18 cellular contexts compared by ENCODE assay signal in genomic region chr22:18118345-18118915, GRCh38. TPM values are rescaled to one million over a fixed set of nuclear protein-coding genes. Genes with fewer than 3 reads are reported as not detected.
DNase-seq lines count a peak whose midpoint lies in the region; ATAC-seq, FAIRE-seq and TF ChIP-seq lines count a peak whose summit lies in the region.
"Had no signal": no experiment of that assay in that cellular context is flagged by ENCODE, and none has a peak within 500 bp of the region (broad histone marks: within the 10 kb centered on the region; RNA-seq: fewer than 3 reads in every experiment).

No MANE protein-coding gene starts in this region.

- H3K9ac ChIP-seq in BLaER1: no peak overlapping the region
- H3K9ac ChIP-seq: GM23248 had no signal

- TF ChIP-seq CTCF in heart left ventricle (IDR thresholded peaks at IDR 0.05) (no peak), gastrocnemius medialis (IDR thresholded peaks at IDR 0.05 in 4 of 5, conservative IDR thresholded peaks at IDR 0.05 in 1 of 5) (no peak)

- no peak overlapping the region for H3K27ac Mint-ChIP-seq in natural killer cell treated with Interleukin-12 subunit alpha and Interleukin-12 subunit beta and Interleukin-15 and Interleukin-18, amount 100 ng/mL, for 72 hours
- H3K27ac Mint-ChIP-seq: CD4-positive, CD25-positive, alpha-beta regulatory T cell had no signal

- H3K9me3 ChIP-seq in heart left ventricle (no peaks in the 10 kb centered on the region), BLaER1 (no peaks in the 10 kb centered on the region), gastrocnemius medialis (no peaks in the 10 kb centered on the region), small intestine (ENCODE audit: control insufficient read depth, low read depth) (no peaks in the 10 kb centered on the region)

- H3K36me3 ChIP-seq in heart left ventricle (peaks cover 0 to 13% (median 0%) of the 10 kb centered on the region in 9 donors), BLaER1 (peaks cover 17% of the 10 kb centered on the region; the same call in 1 of the 2 replicates), gastrocnemius medialis (peaks cover 0 to 3% of the 10 kb centered on the region in 2 donors), small intestine (ENCODE audit: control insufficient read depth in 2 of 2, insufficient read depth in 2 of 2, low read length in 2 of 2) (no peaks in the 10 kb centered on the region)

- intact Hi-C loops in heart left ventricle (cut with DNase I): no loop called here
- intact Hi-C loops in Right ventricle myocardium inferior (cut with DNase I): no loop called here
- intact Hi-C loops in head of caudate nucleus (cut with DNase I): no loop called here
- intact Hi-C loops in gastrocnemius medialis (cut with DNase I; ENCODE audit: low total_unique reads): loop anchor here (10.0 kb wide), 2 partner anchors 744 to 1166 kb away; no protein-coding TSS in a partner anchor

- ATAC-seq in heart left ventricle: no peak
- ATAC-seq in Right ventricle myocardium inferior: no peak
- no peak for ATAC-seq in gastrocnemius medialis
- no peak for ATAC-seq in natural killer cell treated with Interleukin-12 subunit alpha and Interleukin-12 subunit beta and Interleukin-15 and Interleukin-18, amount 100 ng/mL, for 72 hours
- ATAC-seq: HCT116, HepG2 had no signal

- peak overlapping the region; percentile 90 for H3K4me2 ChIP-seq in BLaER1

- no peaks in the 10 kb centered on the region for H3K36me3 Mint-ChIP-seq in natural killer cell treated with Interleukin-12 subunit alpha and Interleukin-12 subunit beta and Interleukin-15 and Interleukin-18, amount 100 ng/mL, for 72 hours
- H3K36me3 Mint-ChIP-seq: CD4-positive, CD25-positive, alpha-beta regulatory T cell had no signal

- H3K4me3 ChIP-seq in heart left ventricle (no peak overlapping the region), BLaER1 (no peak overlapping the region), gastrocnemius medialis (no peak overlapping the region), small intestine (ENCODE audit: low read depth in 1 of 2, low read length in 2 of 2) (no peak overlapping the region)
- H3K4me3 ChIP-seq: GM23248 had no signal

- H3K4me3 Mint-ChIP-seq in natural killer cell treated with Interleukin-12 subunit alpha and Interleukin-12 subunit beta and Interleukin-15 and Interleukin-18, amount 100 ng/mL, for 72 hours: no peak overlapping the region
- H3K4me3 Mint-ChIP-seq: CD4-positive, CD25-positive, alpha-beta regulatory T cell had no signal

- WGBS in heart left ventricle, 4 donors: 87 to 89% (median 87%) methylated on average over 9 of the region's 9 CpGs
- WGBS in small intestine, 3 donors: 90 to 92% (median 90%) methylated on average over 9 of the region's 9 CpGs

- FAIRE-seq in small intestine (lab: Jason Lieb, UNC): no peak
- FAIRE-seq: G401.6, H54, HepG2, HTR-8/SVneo had no signal

- no peak for DNase-seq in heart left ventricle
- DNase-seq in Right ventricle myocardium inferior (ENCODE audit: missing footprints): no peak
- peak in 27 of 42 donors; percentile 25 to 82 (median 54) for DNase-seq in head of caudate nucleus
- no peak for DNase-seq in gastrocnemius medialis
- no peak for DNase-seq in COLO829 (ENCODE audit: low spot score)
- DNase-seq in natural killer cell treated with Interleukin-12 subunit alpha and Interleukin-12 subunit beta and Interleukin-15 and Interleukin-18, amount 100 ng/mL, for 72 hours (ENCODE audit: low spot score): no peak
- DNase-seq in small intestine: no peak
- DNase-seq: Calu3; CD4-positive, CD25-positive, alpha-beta regulatory T cell; DMS79; GM23248 had no signal

- H3K4me1 ChIP-seq in heart left ventricle (peaks cover 0 to 86% (median 28%) of the 10 kb centered on the region in 12 donors), BLaER1 (peaks cover 91% of the 10 kb centered on the region), gastrocnemius medialis (peaks cover 78 to 79% of the 10 kb centered on the region in 2 donors), small intestine (ENCODE audit: control insufficient read depth in 2 of 2, insufficient read depth in 1 of 2, low read depth in 1 of 2, low read length in 1 of 2) (no peaks in the 10 kb centered on the region)

- H3K9me3 Mint-ChIP-seq in natural killer cell treated with Interleukin-12 subunit alpha and Interleukin-12 subunit beta and Interleukin-15 and Interleukin-18, amount 100 ng/mL, for 72 hours: no peaks in the 10 kb centered on the region
- H3K9me3 Mint-ChIP-seq: CD4-positive, CD25-positive, alpha-beta regulatory T cell had no signal

- H3K27ac ChIP-seq in heart left ventricle: peak overlapping the region in 11 of 12 donors; percentile 71 to 91 (median 84)
- H3K27ac ChIP-seq in BLaER1: peak overlapping the region; percentile 62; the same call in 1 of the 2 replicates
- peak overlapping the region; percentile 87 to 97 (median 94) for H3K27ac ChIP-seq in gastrocnemius medialis
- H3K27ac ChIP-seq in small intestine (ENCODE audit: low read depth in 1 of 2, low read length in 1 of 2): no peak overlapping the region
- H3K27ac ChIP-seq: 22Rv1, GM23248 had no signal

- peaks cover 0 to 2% of the 10 kb centered on the region in 2 donors for H3K27me3 Mint-ChIP-seq in natural killer cell treated with Interleukin-12 subunit alpha and Interleukin-12 subunit beta and Interleukin-15 and Interleukin-18, amount 100 ng/mL, for 72 hours
- H3K27me3 Mint-ChIP-seq: CD4-positive, CD25-positive, alpha-beta regulatory T cell had no signal

- peaks cover 12 to 36% of the 10 kb centered on the region in 2 donors for H3K4me1 Mint-ChIP-seq in natural killer cell treated with Interleukin-12 subunit alpha and Interleukin-12 subunit beta and Interleukin-15 and Interleukin-18, amount 100 ng/mL, for 72 hours (ENCODE audit: low read depth in 2 of 2)

- H4K20me1 ChIP-seq in BLaER1: peaks cover 16% of the 10 kb centered on the region

- in situ Hi-C loops in gastrocnemius medialis (cut with MboI; ENCODE audit: low sequenced_read_pairs in 4 of 4): no loop called here

- TF ChIP-seq POLR2A in heart left ventricle (IDR thresholded peaks at IDR 0.05) (no peak), gastrocnemius medialis (IDR thresholded peaks at IDR 0.05) (no peak)

- peaks cover 0 to 3% (median 0%) of the 10 kb centered on the region in 9 donors for H3K27me3 ChIP-seq in heart left ventricle
- peaks cover under 1% of the 10 kb centered on the region; the same call in 1 of the 2 replicates for H3K27me3 ChIP-seq in BLaER1
- H3K27me3 ChIP-seq in gastrocnemius medialis: no peaks in the 10 kb centered on the region
- H3K27me3 ChIP-seq in small intestine (ENCODE audit: control insufficient read depth in 2 of 2, insufficient read depth in 2 of 2, low read length in 2 of 2): no peaks in the 10 kb centered on the region

RNA-seq across cellular contexts. Expression of gene TUBA8, which starts 7.8 kb away (rescaled TPM):
- total RNA-seq in heart left ventricle (100 to 1,000 TPM in 4 of 9 donors, 10 to 100 TPM in 5; 56.3 to 183 (median 92.2) TPM), Right ventricle myocardium inferior (243 TPM), gastrocnemius medialis (100 to 1,000 TPM in 1 of 4 donors, 10 to 100 TPM in 3; 57.8 to 114 (median 77.7) TPM)
- polyA plus RNA-seq in heart left ventricle (100 to 1,000 TPM in 1 of 2 donors, 10 to 100 TPM in 1; 44.1 to 338 TPM), small intestine (1 to 10 TPM; 4.4 to 5.8 (median 4.6) TPM)
- 1 to 10 TPM; 3.0 to 3.1 TPM for total RNA-seq in natural killer cell treated with Interleukin-12 subunit alpha and Interleukin-12 subunit beta and Interleukin-15 and Interleukin-18, amount 100 ng/mL, for 72 hours
- polyA plus RNA-seq: GM23248 had no signal

RNA-seq across cellular contexts. Expression of gene USP18, which starts 31.5 kb away (rescaled TPM):
- total RNA-seq in heart left ventricle: 1 to 10 TPM; 2.0 to 7.2 (median 3.4) TPM
- 1 to 10 TPM; 2.6 to 2.8 TPM for polyA plus RNA-seq in heart left ventricle
- total RNA-seq in Right ventricle myocardium inferior: 2.7 TPM
- 1 to 10 TPM; 1.1 to 4.8 (median 2.9) TPM for total RNA-seq in gastrocnemius medialis
- total RNA-seq in natural killer cell treated with Interleukin-12 subunit alpha and Interleukin-12 subunit beta and Interleukin-15 and Interleukin-18, amount 100 ng/mL, for 72 hours: 1 to 10 TPM; 1.5 to 1.6 TPM
- polyA plus RNA-seq in small intestine: 1 to 10 TPM; 5.1 to 9.8 (median 9.4) TPM

RNA-seq across cellular contexts. Expression of gene PEX26, which starts 40.6 kb away (rescaled TPM):
- total RNA-seq in heart left ventricle: 10 to 100 TPM; 15.8 to 27.3 (median 22.0) TPM
- 10 to 100 TPM; 11.7 to 21.9 TPM for polyA plus RNA-seq in heart left ventricle
- 19.4 TPM for total RNA-seq in Right ventricle myocardium inferior
- total RNA-seq in gastrocnemius medialis: 10 to 100 TPM; 16.4 to 24.7 (median 16.8) TPM
- 10 to 100 TPM; 44.6 to 63.5 TPM for total RNA-seq in natural killer cell treated with Interleukin-12 subunit alpha and Interleukin-12 subunit beta and Interleukin-15 and Interleukin-18, amount 100 ng/mL, for 72 hours
- polyA plus RNA-seq in small intestine: 10 to 100 TPM; 23.2 to 48.0 (median 28.0) TPM

Comparison
In these comparisons a context has a peak if more than half of its experiments do, and no peak if none do; other contexts are left out.
1. DNase-seq: peak in head of caudate nucleus (27 of 42); none in heart left ventricle (0 of 5), Right ventricle myocardium inferior (single experiment), gastrocnemius medialis (0 of 2), COLO829 (single experiment), natural killer cell treated with Interleukin-12 subunit alpha and Interleukin-12 subunit beta and Interleukin-15 and Interleukin-18, amount 100 ng/mL, for 72 hours (single experiment) and small intestine (single experiment).
2. H3K27ac ChIP-seq: peak in heart left ventricle (11 of 12), BLaER1 (single experiment) and gastrocnemius medialis (4 of 4); none in small intestine (0 of 2).
3. RNA of gene TUBA8, which starts 7.8 kb away (total RNA-seq): 243 TPM in Right ventricle myocardium inferior (single experiment), 56.3 to 183 TPM in heart left ventricle and 57.8 to 114 TPM in gastrocnemius medialis; 3.0 to 3.1 TPM in natural killer cell treated with Interleukin-12 subunit alpha and Interleukin-12 subunit beta and Interleukin-15 and Interleukin-18, amount 100 ng/mL, for 72 hours; every median in the first group is over 10 times any median in the second.